In the genomic region with DNA sequence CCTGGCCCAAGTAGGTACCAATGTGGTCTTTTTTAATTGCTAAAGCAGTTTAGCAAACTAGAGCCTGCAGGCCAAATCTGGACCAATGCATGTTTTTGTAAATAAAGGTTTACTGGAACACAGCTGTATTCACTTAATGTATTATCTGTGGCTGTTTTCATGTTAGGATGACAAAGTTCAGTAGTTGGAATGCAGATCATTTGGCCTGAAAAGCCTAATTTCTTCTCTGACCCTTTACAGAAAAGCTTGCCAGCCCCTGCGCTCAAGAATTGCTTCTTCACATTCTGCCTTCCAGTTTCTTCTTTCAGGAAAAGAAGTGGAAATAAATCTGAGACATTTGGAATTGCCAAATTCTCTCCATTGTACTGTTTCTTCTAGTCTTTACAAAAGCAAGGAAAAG, we compare ENCODE assay signal across 34 cellular contexts.
"Had no signal": no experiment of that assay in that cellular context is flagged by ENCODE, and none has a peak within 500 bp of the region (broad histone marks: within the 10 kb centered on the region; RNA-seq: fewer than 3 reads in every experiment).

No MANE protein-coding gene starts in this region.

- H3K4me1 ChIP-seq: adrenal gland, ascending aorta, body of pancreas, breast epithelium had no signal

- H3K36me3 ChIP-seq: adrenal gland, ascending aorta, brain microvascular endothelial cell, breast epithelium, cardiac muscle cell had no signal

- DNase-seq: activated effector memory CD4-positive, alpha-beta T cell treated with anti-CD3 and anti-CD28 coated beads, Interleukin-2, amount 50 U/mL, for 16 hours; activated effector memory CD4-positive, alpha-beta T cell treated with Interleukin-2 at 50 U/mL for 16 hours; activated gamma-delta T cell; activated gamma-delta T cell treated with Interleukin-2 at 50 U/mL for 16 hours; activated naive CD4-positive, alpha-beta T cell; activated naive CD4-positive, alpha-beta T cell treated with anti-CD3 and anti-CD28 coated beads for 36 hours; activated naive CD4-positive, alpha-beta T cell treated with anti-CD3 and anti-CD28 coated beads, Interleukin-2, amount 10 ng/mL, durations not matched to agents 7 days and 5 days; activated naive CD4-positive, alpha-beta T cell treated with anti-CD3 and anti-CD28 coated beads, Interleukin-2, amount 50 U/mL, for 16 hours; activated naive CD4-positive, alpha-beta T cell treated with Interleukin-2 at 50 U/mL for 16 hours; activated naive CD8-positive, alpha-beta T cell treated with anti-CD3 and anti-CD28 coated beads for 36 hours; activated naive CD8-positive, alpha-beta T cell treated with anti-CD3 and anti-CD28 coated beads, Interleukin-2, amount 10 ng/mL, durations not matched to agents 7 days and 5 days; activated naive CD8-positive, alpha-beta T cell treated with anti-CD3 and anti-CD28 coated beads, Interleukin-2, amount 50 U/mL, for 24 hours; activated T-cell treated with anti-CD3 and anti-CD28 coated beads for 4 hours; activated T-cell treated with anti-CD3 and anti-CD28 coated beads, Interleukin-2, amount 50 U/mL, for 1 hour; activated T-cell treated with anti-CD3 and anti-CD28 coated beads, Interleukin-2, amount 50 U/mL, for 24 hours; activated T-cell treated with anti-CD3 and anti-CD28 coated beads, Interleukin-2, amount 50 U/mL, for 4 hours; activated T-cell treated with anti-CD3 and anti-CD28 coated beads, Interleukin-2, amount 50 U/mL, for 48 hours; activated T-cell treated with anti-CD3 and anti-CD28 coated beads, Interleukin-2, amount 50 U/mL, for 72 hours; adrenal gland; amniotic stem cell; amygdala; anterior cingulate cortex; aorta; body of pancreas; brain microvascular endothelial cell; caudate nucleus; central memory CD4-positive, alpha-beta T cell had no signal

- ATAC-seq: activated naive CD4-positive, alpha-beta T cell treated with anti-CD3 and anti-CD28 coated beads, Interleukin-2, amount 50 U/mL, for 72 hours; activated naive CD8-positive, alpha-beta T cell treated with anti-CD3 and anti-CD28 coated beads, Interleukin-2, amount 50 U/mL, for 24 hours; activated T-cell treated with anti-CD3 and anti-CD28 coated beads, Interleukin-2, amount 50 U/mL, for 4 hours; activated T-cell treated with anti-CD3 and anti-CD28 coated beads, Interleukin-2, amount 50 U/mL, for 72 hours; activated T-helper 17 cell treated with anti-CD3 and anti-CD28 coated beads, Interleukin-2, amount 50 U/mL, for 72 hours; body of pancreas had no signal

- H3K4me3 ChIP-seq: adrenal gland, ascending aorta, body of pancreas, breast epithelium, cardiac muscle cell had no signal

- H3K27ac ChIP-seq: ascending aorta, body of pancreas, brain microvascular endothelial cell, breast epithelium, cardiac muscle cell had no signal

- H3K9me3 ChIP-seq: adrenal gland, ascending aorta, body of pancreas, breast epithelium had no signal

- H3K27me3 ChIP-seq: adrenal gland, ascending aorta, body of pancreas, brain microvascular endothelial cell, breast epithelium, cardiac muscle cell had no signal

- FAIRE-seq: astrocyte, bronchial epithelial cell had no signal
